Comparison of ENCODE assay signal across 19 cellular contexts in genomic region chr4:129239088-129239487, GRCh38.
DNase-seq lines count a peak whose midpoint lies in the region; ATAC-seq and TF ChIP-seq lines count a peak whose summit lies in the region.
"Had no signal": no experiment of that assay in that cellular context is flagged by ENCODE, and none has a peak within 500 bp of the region (broad histone marks: within the 10 kb centered on the region; RNA-seq: fewer than 3 reads in every experiment).

No MANE protein-coding gene starts in this region.

- peaks cover 0 to 7% (median 0%) of the 10 kb centered on the region in 9 donors for H3K4me1 ChIP-seq in heart right ventricle
- H3K4me1 ChIP-seq: ascending aorta, vagina had no signal

- DNase-seq in GM04503 (ENCODE audit: low read depth) (peak; percentile 6), astrocyte of the spinal cord (ENCODE audit: low read depth, low spot score) (peak; percentile 34), heart right ventricle (peak in 1 of 2 donors; percentile 8), omental fat pad (ENCODE audit: low spot score) (no peak), GM13976 (ENCODE audit: low spot score) (no peak), dedifferentiated amniotic fluid mesenchymal stem cell (ENCODE audit: extremely low spot score) (no peak)
- DNase-seq: activated CD4-positive, alpha-beta T cell treated with anti-CD3 and anti-CD28 coated beads, Interleukin-2, amount 50 U/mL, for 1 hour; AML-193; DMS79; H7; midbrain; NCI-H2029; NCI-H748 treated with DMSO at 0.1 percent for 48 hours; stimulated activated CD4-positive, alpha-beta T cell treated with anti-CD3 and anti-CD28 coated beads, Interleukin-4, amount 100 ng/mL, for 24 hours had no signal

- ATAC-seq in heart right ventricle (peak in 6 of 8 donors; percentile 33 to 83 (median 48)), omental fat pad (ENCODE audit: low FRiP score) (peak; percentile 83), GM19395 (IDR thresholded peaks at IDR 0.05; ENCODE audit: unreplicated experiment) (no peak), GM21619 (IDR thresholded peaks at IDR 0.05; ENCODE audit: unreplicated experiment) (no peak)
- ATAC-seq: stimulated activated effector memory CD8-positive, alpha-beta T cell treated with anti-CD3 and anti-CD28 coated beads, Interleukin-12 subunit alpha, Interleukin-12 subunit beta, amount 100 ng/mL, for 72 hours had no signal

- no peak overlapping the region for H3K27ac ChIP-seq in heart right ventricle
- H3K27ac ChIP-seq: ascending aorta, vagina had no signal

- H3K4me3 ChIP-seq in astrocyte of the spinal cord (ENCODE audit: low read depth, low read length), result no peak overlapping the region
- no peak overlapping the region for H3K4me3 ChIP-seq in heart right ventricle
- H3K4me3 ChIP-seq: ascending aorta, vagina had no signal

- TF ChIP-seq CTCF in astrocyte of the spinal cord (IDR thresholded peaks at IDR 0.05; ENCODE audit: low read depth, low read length) (no peak), heart right ventricle (IDR thresholded peaks at IDR 0.05) (no peak), omental fat pad (IDR thresholded peaks at IDR 0.05) (no peak), GM13976 (IDR thresholded peaks at IDR 0.05; ENCODE audit: borderline replicate concordance, control extremely low read depth, extremely low read depth, insufficient read depth, missing control alignments) (no peak)

- no peaks in the 10 kb centered on the region for H3K27me3 ChIP-seq in heart right ventricle
- H3K27me3 ChIP-seq: ascending aorta, vagina had no signal

- 20 to 42% methylated on average over 3 of the region's 3 CpGs for WGBS in heart right ventricle, 2 donors

- no peaks in the 10 kb centered on the region for H3K9me3 ChIP-seq in heart right ventricle
- H3K9me3 ChIP-seq: ascending aorta, vagina had no signal

- no peaks in the 10 kb centered on the region for H3K36me3 ChIP-seq in heart right ventricle
- H3K36me3 ChIP-seq: ascending aorta, vagina had no signal

- in situ Hi-C loops in astrocyte of the spinal cord (cut with HindIII; ENCODE audit: low sequenced_read_pairs), result no loop called here
- in situ Hi-C loops in GM13976 (cut with MboI; ENCODE audit: low sequenced_read_pairs, unreplicated experiment), result no loop called here

- intact Hi-C loops in heart right ventricle (cut with DNase I), result no loop called here

Comparison
In these comparisons a context has a peak if more than half of its experiments do, and no peak if none do; other contexts are left out.
1. DNase-seq: peak in GM04503 (single experiment) and astrocyte of the spinal cord (single experiment); none in omental fat pad (single experiment), GM13976 (single experiment) and dedifferentiated amniotic fluid mesenchymal stem cell (single experiment).
2. ATAC-seq: peak in heart right ventricle (6 of 8) and omental fat pad (single experiment); none in GM19395 (single experiment) and GM21619 (single experiment).